In the genomic region with DNA sequence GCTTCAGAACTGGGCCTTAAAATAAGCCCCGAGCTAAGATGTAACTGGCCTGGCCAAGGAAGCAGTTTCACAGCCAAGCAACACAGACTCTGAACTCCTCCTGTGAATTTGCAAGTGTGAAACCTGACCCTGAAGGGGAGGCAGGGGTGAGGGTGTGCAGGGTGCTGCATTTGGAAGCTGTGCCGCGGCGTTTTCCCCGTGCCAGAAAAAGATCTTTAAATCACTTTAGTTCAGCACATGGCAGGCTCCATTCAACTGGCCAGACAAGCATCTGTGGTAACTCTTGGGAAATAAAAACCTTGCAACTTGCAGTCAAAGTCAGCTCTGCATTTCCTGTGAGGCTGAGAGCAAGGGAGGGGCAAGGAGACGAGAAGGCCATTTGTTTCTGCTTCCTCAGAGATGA, we compare ENCODE assay signal across 1 cellular context.
TF ChIP-seq lines count a peak whose summit lies in the region.

No MANE protein-coding gene starts in this region.

TF ChIP-seq in SK-N-SH, 30 proteins besides CTCF, POLR2A, EP300 and RAD21 (continued from another document):
- TF ChIP-seq MXI1 (IDR thresholded peaks at IDR 0.05; ENCODE audit: low read depth, low read length) = no peak
- TF ChIP-seq TAF1 (IDR thresholded peaks at IDR 0.05; ENCODE audit: borderline replicate concordance, low read depth, low read length) = no peak
- TF ChIP-seq RFX5 (IDR thresholded peaks at IDR 0.05; ENCODE audit: low read length) = no peak
- no peak for TF ChIP-seq EZH2phosphoT487 (IDR thresholded peaks at IDR 0.05; ENCODE audit: borderline replicate concordance, low read depth)
- no peak for TF ChIP-seq FOXM1 (IDR thresholded peaks at IDR 0.05; ENCODE audit: low read depth)
- TF ChIP-seq POLR2AphosphoS5 (IDR thresholded peaks at IDR 0.05; ENCODE audit: low read depth, low read length) = no peak
- TF ChIP-seq MEF2A (IDR thresholded peaks at IDR 0.05; ENCODE audit: borderline replicate concordance, low read depth) = no peak
- no peak for TF ChIP-seq CHD2 (IDR thresholded peaks at IDR 0.05; ENCODE audit: low read length, partially characterized antibody)
- no peak for TF ChIP-seq SMC3 (IDR thresholded peaks at IDR 0.05; ENCODE audit: low read depth, low read length)
- TF ChIP-seq, protein P1, sequence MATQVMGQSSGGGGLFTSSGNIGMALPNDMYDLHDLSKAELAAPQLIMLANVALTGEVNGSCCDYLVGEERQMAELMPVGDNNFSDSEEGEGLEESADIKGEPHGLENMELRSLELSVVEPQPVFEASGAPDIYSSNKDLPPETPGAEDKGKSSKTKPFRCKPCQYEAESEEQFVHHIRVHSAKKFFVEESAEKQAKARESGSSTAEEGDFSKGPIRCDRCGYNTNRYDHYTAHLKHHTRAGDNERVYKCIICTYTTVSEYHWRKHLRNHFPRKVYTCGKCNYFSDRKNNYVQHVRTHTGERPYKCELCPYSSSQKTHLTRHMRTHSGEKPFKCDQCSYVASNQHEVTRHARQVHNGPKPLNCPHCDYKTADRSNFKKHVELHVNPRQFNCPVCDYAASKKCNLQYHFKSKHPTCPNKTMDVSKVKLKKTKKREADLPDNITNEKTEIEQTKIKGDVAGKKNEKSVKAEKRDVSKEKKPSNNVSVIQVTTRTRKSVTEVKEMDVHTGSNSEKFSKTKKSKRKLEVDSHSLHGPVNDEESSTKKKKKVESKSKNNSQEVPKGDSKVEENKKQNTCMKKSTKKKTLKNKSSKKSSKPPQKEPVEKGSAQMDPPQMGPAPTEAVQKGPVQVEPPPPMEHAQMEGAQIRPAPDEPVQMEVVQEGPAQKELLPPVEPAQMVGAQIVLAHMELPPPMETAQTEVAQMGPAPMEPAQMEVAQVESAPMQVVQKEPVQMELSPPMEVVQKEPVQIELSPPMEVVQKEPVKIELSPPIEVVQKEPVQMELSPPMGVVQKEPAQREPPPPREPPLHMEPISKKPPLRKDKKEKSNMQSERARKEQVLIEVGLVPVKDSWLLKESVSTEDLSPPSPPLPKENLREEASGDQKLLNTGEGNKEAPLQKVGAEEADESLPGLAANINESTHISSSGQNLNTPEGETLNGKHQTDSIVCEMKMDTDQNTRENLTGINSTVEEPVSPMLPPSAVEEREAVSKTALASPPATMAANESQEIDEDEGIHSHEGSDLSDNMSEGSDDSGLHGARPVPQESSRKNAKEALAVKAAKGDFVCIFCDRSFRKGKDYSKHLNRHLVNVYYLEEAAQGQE (IDR thresholded peaks at IDR 0.05; ENCODE audit: low read depth, low read length) = no peak
- no peak for TF ChIP-seq GABPA (IDR thresholded peaks at IDR 0.05; ENCODE audit: low read depth)
- TF ChIP-seq RXRA (IDR thresholded peaks at IDR 0.05; ENCODE audit: borderline replicate concordance, low read depth) = no peak
- TF ChIP-seq TCF12 (IDR thresholded peaks at IDR 0.05) = no peak
